In genomic region chr22:20296598-20296997, GRCh38 we compare ENCODE assay signal across 22 cellular contexts.
"Had no signal": no experiment of that assay in that cellular context is flagged by ENCODE, and none has a peak within 500 bp of the region (broad histone marks: within the 10 kb centered on the region; RNA-seq: fewer than 3 reads in every experiment).

No MANE protein-coding gene starts in this region.

- H3K4me1 Mint-ChIP-seq: activated naive CD8-positive, alpha-beta T cell treated with anti-CD3 and anti-CD28 coated beads, Interleukin-2, amount 50 U/mL, for 24 hours had no signal

- ATAC-seq: activated naive CD8-positive, alpha-beta T cell treated with anti-CD3 and anti-CD28 coated beads, Interleukin-2, amount 50 U/mL, for 24 hours; natural killer cell; right cardiac atrium had no signal

- H3K9me3 ChIP-seq: esophagus muscularis mucosa, left ventricle myocardium inferior, spleen, transverse colon had no signal

- H3K27ac Mint-ChIP-seq: activated CD4-positive, alpha-beta memory T cell treated with anti-CD3 and anti-CD28 coated beads for 36 hours; activated naive CD8-positive, alpha-beta T cell treated with anti-CD3 and anti-CD28 coated beads, Interleukin-2, amount 50 U/mL, for 24 hours; activated T-helper 1 cell treated with anti-CD3 and anti-CD28 coated beads, Interleukin-12 subunit alpha, Interleukin-12 subunit beta, Interleukin-2, Interleukin-4 antibody, amounts not matched to agents 30 ng/mL and 10 ng/mL and 1 ng/mL, durations not matched to agents 14 hours and 24 hours and 36 hours; dendritic cell treated with granulocyte-macrophage colony-stimulating factor and Interleukin-4, amounts not matched to agents 40 ng/mL and 50 ng/mL, for 4 days; natural killer cell; T-helper 2 cell treated with Interferon-gamma antibody and Interleukin-4, amounts not matched to agents 5 μg/mL and 100 μg/mL, for 36 hours had no signal

- H3K4me3 Mint-ChIP-seq: activated CD4-positive, alpha-beta memory T cell treated with anti-CD3 and anti-CD28 coated beads for 36 hours; activated naive CD8-positive, alpha-beta T cell treated with anti-CD3 and anti-CD28 coated beads, Interleukin-2, amount 50 U/mL, for 24 hours; activated T-helper 1 cell treated with anti-CD3 and anti-CD28 coated beads, Interleukin-12 subunit alpha, Interleukin-12 subunit beta, Interleukin-2, Interleukin-4 antibody, amounts not matched to agents 30 ng/mL and 10 ng/mL and 1 ng/mL, durations not matched to agents 14 hours and 24 hours and 36 hours; dendritic cell treated with granulocyte-macrophage colony-stimulating factor and Interleukin-4, amounts not matched to agents 40 ng/mL and 50 ng/mL, for 4 days had no signal

- DNase-seq: activated CD4-positive, alpha-beta memory T cell treated with anti-CD3 and anti-CD28 coated beads for 36 hours; activated CD4-positive, alpha-beta T cell treated with anti-CD3 and anti-CD28 coated beads, Interleukin-2, amount 10 ng/mL, durations not matched to agents 24 days and 14 days; activated CD8-positive, alpha-beta memory T cell treated with anti-CD3 and anti-CD28 coated beads, Interleukin-2, amount 50 U/mL, for 4 hours; activated gamma-delta T cell; activated naive CD4-positive, alpha-beta T cell treated with anti-CD3 and anti-CD28 coated beads, Interleukin-2, amount 50 U/mL, for 16 hours; activated naive CD8-positive, alpha-beta T cell treated with anti-CD3 and anti-CD28 coated beads, Interleukin-2, amount 50 U/mL, for 24 hours; activated T-cell treated with anti-CD3 and anti-CD28 coated beads, Interleukin-2, amount 50 U/mL, for 1 hour; amygdala; effector CD4-positive, alpha-beta T cell; left ventricle myocardium inferior; mesendoderm; natural killer cell; posterior cingulate gyrus; spleen; stimulated activated naive CD4-positive, alpha-beta T cell treated with Interleukin-2 at 50 U/mL for 16 hours; transverse colon had no signal

- H3K9me3 Mint-ChIP-seq: activated CD4-positive, alpha-beta memory T cell treated with anti-CD3 and anti-CD28 coated beads for 36 hours; activated CD4-positive, alpha-beta T cell treated with anti-CD3 and anti-CD28 coated beads, Interleukin-2, amount 10 ng/mL, durations not matched to agents 24 days and 14 days; activated naive CD8-positive, alpha-beta T cell treated with anti-CD3 and anti-CD28 coated beads, Interleukin-2, amount 50 U/mL, for 24 hours; activated T-helper 1 cell treated with anti-CD3 and anti-CD28 coated beads, Interleukin-12 subunit alpha, Interleukin-12 subunit beta, Interleukin-2, Interleukin-4 antibody, amounts not matched to agents 30 ng/mL and 10 ng/mL and 1 ng/mL, durations not matched to agents 14 hours and 24 hours and 36 hours; central memory CD8-positive, alpha-beta T cell; dendritic cell treated with granulocyte-macrophage colony-stimulating factor and Interleukin-4, amounts not matched to agents 40 ng/mL and 50 ng/mL, for 4 days; natural killer cell; T-helper 2 cell treated with Interferon-gamma antibody and Interleukin-4, amounts not matched to agents 5 μg/mL and 100 μg/mL, for 36 hours had no signal

- H3K27ac ChIP-seq: esophagus muscularis mucosa, left ventricle myocardium inferior, spleen, transverse colon had no signal

- H3K36me3 Mint-ChIP-seq: activated CD4-positive, alpha-beta memory T cell treated with anti-CD3 and anti-CD28 coated beads for 36 hours; natural killer cell had no signal
